1 cellular context compared by ENCODE assay signal in the genomic region with DNA sequence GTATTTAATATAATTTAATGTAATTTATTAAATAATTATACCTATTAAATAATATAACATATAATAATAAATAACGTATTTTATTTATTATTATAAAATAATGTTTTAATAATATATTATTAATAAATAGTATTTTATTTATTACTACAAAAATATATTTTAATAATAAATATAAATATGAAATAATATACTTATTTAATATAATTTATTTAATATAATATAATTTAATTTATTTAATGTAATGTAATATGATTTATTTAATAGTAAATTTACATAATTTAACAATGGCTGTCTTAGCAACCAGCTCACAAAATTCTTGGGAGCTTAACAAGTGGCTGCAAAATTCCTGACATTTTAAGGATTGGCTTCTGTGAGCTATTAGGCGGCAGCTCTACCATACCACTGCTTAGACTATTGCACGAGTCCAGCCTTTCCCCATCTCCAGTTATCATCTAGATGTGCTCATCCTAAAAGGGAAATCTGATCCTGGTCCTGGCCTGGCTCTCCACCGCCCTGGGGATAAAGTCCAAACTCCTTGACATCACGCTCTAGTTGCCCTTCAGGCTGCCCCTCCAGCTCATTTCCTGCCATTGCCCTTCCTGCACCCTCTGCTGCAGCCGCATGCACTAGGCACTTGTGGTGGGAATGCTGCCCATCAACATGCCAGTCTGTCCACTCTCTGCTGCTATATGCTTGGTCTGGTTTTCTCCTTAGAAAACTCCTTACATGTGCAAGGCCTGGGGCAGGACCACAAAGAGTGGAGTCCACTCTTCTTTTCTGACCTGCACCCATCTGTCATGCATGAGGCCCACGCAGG.
TF ChIP-seq lines count a peak whose summit lies in the region.

No MANE protein-coding gene starts in this region.

TF ChIP-seq in HepG2, 621 proteins besides CTCF, POLR2A, EP300 and RAD21 (continued from another document and continues in another):
- TF ChIP-seq, protein P1, sequence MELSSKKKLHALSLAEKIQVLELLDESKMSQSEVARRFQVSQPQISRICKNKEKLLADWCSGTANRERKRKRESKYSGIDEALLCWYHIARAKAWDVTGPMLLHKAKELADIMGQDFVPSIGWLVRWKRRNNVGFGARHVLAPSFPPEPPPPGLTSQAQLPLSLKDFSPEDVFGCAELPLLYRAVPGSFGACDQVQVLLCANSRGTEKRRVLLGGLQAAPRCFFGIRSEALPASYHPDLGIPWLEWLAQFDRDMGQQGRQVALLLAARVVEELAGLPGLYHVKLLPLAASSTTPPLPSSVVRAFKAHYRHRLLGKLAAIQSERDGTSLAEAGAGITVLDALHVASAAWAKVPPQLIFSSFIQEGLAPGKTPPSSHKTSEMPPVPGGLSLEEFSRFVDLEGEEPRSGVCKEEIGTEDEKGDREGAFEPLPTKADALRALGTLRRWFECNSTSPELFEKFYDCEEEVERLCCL (CRISPR knock-in tag; IDR thresholded peaks at IDR 0.05; ENCODE audit: borderline replicate concordance), result no peak
- TF ChIP-seq POLR2G (IDR thresholded peaks at IDR 0.05; ENCODE audit: low read depth, low read length) (no peak), MXI1 (IDR thresholded peaks at IDR 0.05; ENCODE audit: borderline replicate concordance, low read depth, low read length) (no peak), GZF1 (CRISPR knock-in tag; IDR thresholded peaks at IDR 0.05) (no peak), ARHGAP35 (CRISPR knock-in tag; IDR thresholded peaks at IDR 0.05; ENCODE audit: borderline replicate concordance) (no peak), ZNF350 (CRISPR knock-in tag; IDR thresholded peaks at IDR 0.05; ENCODE audit: borderline replicate concordance, low read depth) (peak; percentile 68), TMF1 (CRISPR knock-in tag; IDR thresholded peaks at IDR 0.05; ENCODE audit: low read depth) (no peak), TCF7 (IDR thresholded peaks at IDR 0.05; ENCODE audit: low read depth) (no peak), ZSCAN25 (CRISPR knock-in tag; IDR thresholded peaks at IDR 0.05) (peak; percentile 13; the same call in 1 of the 2 replicates), PRMT3 (CRISPR knock-in tag; IDR thresholded peaks at IDR 0.05; ENCODE audit: borderline replicate concordance, low read depth) (no peak), ZNF263 (CRISPR knock-in tag; IDR thresholded peaks at IDR 0.05) (no peak), ZNF891 (CRISPR knock-in tag; IDR thresholded peaks at IDR 0.05) (no peak), HNRNPK (IDR thresholded peaks at IDR 0.05; ENCODE audit: low read depth, low read length, poor library complexity, severe bottlenecking) (no peak), RFX5 (IDR thresholded peaks at IDR 0.05; ENCODE audit: low read depth, low read length) (no peak), ZNF3 (CRISPR knock-in tag; IDR thresholded peaks at IDR 0.05) (no peak), MTF1 (CRISPR knock-in tag; IDR thresholded peaks at IDR 0.05) (no peak), STAT5B (CRISPR knock-in tag; IDR thresholded peaks at IDR 0.05) (no peak), HNRNPH1 (optimal IDR thresholded peaks at IDR 0.05; ENCODE audit: low read depth, low read length) (no peak), HDAC1 (CRISPR knock-in tag; IDR thresholded peaks at IDR 0.05) (peak; percentile 53; the same call in 1 of the 2 replicates), KLF11 (CRISPR knock-in tag; IDR thresholded peaks at IDR 0.05) (no peak), ZNF251 (CRISPR knock-in tag; IDR thresholded peaks at IDR 0.05) (no peak), ZKSCAN5 (CRISPR knock-in tag; IDR thresholded peaks at IDR 0.05) (no peak), PHF20 (CRISPR knock-in tag; IDR thresholded peaks at IDR 0.05) (no peak), FLYWCH1 (CRISPR knock-in tag; IDR thresholded peaks at IDR 0.05) (no peak), HMG20B (CRISPR knock-in tag; conservative IDR thresholded peaks at IDR 0.05) (no peak), MZF1 (CRISPR knock-in tag; IDR thresholded peaks at IDR 0.05; ENCODE audit: borderline replicate concordance) (no peak), SPEN (CRISPR knock-in tag; IDR thresholded peaks at IDR 0.05; ENCODE audit: low read depth) (peak; percentile 40; the same call in 1 of the 2 replicates), ADNP (CRISPR knock-in tag; IDR thresholded peaks at IDR 0.05) (no peak), KAT8 (CRISPR knock-in tag; IDR thresholded peaks at IDR 0.05) (peak; percentile 44; the same call in 1 of the 2 replicates), RXRB (CRISPR knock-in tag; IDR thresholded peaks at IDR 0.05; ENCODE audit: borderline replicate concordance) (peak; percentile 37; the same call in 1 of the 2 replicates)
- TF ChIP-seq, protein P2, sequence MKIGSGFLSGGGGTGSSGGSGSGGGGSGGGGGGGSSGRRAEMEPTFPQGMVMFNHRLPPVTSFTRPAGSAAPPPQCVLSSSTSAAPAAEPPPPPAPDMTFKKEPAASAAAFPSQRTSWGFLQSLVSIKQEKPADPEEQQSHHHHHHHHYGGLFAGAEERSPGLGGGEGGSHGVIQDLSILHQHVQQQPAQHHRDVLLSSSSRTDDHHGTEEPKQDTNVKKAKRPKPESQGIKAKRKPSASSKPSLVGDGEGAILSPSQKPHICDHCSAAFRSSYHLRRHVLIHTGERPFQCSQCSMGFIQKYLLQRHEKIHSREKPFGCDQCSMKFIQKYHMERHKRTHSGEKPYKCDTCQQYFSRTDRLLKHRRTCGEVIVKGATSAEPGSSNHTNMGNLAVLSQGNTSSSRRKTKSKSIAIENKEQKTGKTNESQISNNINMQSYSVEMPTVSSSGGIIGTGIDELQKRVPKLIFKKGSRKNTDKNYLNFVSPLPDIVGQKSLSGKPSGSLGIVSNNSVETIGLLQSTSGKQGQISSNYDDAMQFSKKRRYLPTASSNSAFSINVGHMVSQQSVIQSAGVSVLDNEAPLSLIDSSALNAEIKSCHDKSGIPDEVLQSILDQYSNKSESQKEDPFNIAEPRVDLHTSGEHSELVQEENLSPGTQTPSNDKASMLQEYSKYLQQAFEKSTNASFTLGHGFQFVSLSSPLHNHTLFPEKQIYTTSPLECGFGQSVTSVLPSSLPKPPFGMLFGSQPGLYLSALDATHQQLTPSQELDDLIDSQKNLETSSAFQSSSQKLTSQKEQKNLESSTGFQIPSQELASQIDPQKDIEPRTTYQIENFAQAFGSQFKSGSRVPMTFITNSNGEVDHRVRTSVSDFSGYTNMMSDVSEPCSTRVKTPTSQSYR (CRISPR knock-in tag; IDR thresholded peaks at IDR 0.05; ENCODE audit: borderline replicate concordance), result no peak
- TF ChIP-seq, protein P3, sequence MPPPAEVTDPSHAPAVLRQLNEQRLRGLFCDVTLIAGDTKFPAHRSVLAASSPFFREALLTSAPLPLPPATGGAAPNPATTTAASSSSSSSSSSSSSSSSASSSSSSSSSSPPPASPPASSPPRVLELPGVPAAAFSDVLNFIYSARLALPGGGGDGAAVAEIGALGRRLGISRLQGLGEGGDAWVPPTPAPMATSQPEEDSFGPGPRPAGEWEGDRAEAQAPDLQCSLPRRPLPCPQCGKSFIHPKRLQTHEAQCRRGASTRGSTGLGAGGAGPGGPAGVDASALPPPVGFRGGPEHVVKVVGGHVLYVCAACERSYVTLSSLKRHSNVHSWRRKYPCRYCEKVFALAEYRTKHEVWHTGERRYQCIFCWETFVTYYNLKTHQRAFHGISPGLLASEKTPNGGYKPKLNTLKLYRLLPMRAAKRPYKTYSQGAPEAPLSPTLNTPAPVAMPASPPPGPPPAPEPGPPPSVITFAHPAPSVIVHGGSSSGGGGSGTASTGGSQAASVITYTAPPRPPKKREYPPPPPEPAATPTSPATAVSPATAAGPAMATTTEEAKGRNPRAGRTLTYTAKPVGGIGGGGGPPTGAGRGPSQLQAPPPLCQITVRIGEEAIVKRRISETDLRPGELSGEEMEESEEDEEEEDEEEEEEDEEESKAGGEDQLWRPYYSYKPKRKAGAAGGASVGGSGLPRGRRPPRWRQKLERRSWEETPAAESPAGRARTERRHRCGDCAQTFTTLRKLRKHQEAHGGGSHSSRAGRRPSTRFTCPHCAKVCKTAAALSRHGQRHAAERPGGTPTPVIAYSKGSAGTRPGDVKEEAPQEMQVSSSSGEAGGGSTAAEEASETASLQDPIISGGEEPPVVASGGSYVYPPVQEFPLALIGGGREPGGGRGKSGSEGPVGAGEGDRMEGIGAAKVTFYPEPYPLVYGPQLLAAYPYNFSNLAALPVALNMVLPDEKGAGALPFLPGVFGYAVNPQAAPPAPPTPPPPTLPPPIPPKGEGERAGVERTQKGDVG (CRISPR knock-in tag; IDR thresholded peaks at IDR 0.05; ENCODE audit: borderline replicate concordance), result no peak
- TF ChIP-seq, protein P4, sequence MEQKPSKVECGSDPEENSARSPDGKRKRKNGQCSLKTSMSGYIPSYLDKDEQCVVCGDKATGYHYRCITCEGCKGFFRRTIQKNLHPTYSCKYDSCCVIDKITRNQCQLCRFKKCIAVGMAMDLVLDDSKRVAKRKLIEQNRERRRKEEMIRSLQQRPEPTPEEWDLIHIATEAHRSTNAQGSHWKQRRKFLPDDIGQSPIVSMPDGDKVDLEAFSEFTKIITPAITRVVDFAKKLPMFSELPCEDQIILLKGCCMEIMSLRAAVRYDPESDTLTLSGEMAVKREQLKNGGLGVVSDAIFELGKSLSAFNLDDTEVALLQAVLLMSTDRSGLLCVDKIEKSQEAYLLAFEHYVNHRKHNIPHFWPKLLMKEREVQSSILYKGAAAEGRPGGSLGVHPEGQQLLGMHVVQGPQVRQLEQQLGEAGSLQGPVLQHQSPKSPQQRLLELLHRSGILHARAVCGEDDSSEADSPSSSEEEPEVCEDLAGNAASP (CRISPR knock-in tag; IDR thresholded peaks at IDR 0.05; ENCODE audit: borderline replicate concordance), result no peak
- TF ChIP-seq, protein P5, sequence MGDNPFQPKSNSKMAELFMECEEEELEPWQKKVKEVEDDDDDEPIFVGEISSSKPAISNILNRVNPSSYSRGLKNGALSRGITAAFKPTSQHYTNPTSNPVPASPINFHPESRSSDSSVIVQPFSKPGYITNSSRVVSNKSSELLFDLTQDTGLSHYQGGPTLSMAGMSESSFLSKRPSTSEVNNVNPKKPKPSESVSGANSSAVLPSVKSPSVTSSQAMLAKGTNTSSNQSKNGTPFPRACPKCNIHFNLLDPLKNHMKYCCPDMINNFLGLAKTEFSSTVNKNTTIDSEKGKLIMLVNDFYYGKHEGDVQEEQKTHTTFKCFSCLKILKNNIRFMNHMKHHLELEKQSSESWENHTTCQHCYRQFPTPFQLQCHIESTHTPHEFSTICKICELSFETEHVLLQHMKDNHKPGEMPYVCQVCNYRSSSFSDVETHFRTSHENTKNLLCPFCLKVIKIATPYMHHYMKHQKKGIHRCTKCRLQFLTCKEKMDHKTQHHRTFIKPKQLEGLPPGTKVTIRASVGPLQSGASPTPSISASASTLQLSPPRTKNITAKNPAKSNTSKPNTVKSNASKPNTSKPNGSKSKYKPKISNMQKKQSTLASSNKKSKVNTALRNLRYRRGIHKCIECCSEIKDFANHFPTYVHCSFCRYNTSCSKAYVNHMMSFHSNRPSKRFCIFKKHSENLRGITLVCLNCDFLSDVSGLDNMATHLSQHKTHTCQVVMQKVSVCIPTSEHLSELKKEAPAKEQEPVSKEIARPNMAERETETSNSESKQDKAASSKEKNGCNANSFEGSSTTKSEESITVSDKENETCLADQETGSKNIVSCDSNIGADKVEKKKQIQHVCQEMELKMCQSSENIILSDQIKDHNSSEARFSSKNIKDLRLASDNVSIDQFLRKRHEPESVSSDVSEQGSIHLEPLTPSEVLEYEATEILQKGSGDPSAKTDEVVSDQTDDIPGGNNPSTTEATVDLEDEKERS (CRISPR knock-in tag; IDR thresholded peaks at IDR 0.05), result no peak
- TF ChIP-seq, protein P6, sequence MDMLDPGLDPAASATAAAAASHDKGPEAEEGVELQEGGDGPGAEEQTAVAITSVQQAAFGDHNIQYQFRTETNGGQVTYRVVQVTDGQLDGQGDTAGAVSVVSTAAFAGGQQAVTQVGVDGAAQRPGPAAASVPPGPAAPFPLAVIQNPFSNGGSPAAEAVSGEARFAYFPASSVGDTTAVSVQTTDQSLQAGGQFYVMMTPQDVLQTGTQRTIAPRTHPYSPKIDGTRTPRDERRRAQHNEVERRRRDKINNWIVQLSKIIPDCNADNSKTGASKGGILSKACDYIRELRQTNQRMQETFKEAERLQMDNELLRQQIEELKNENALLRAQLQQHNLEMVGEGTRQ (IDR thresholded peaks at IDR 0.05; ENCODE audit: low read depth, low read length), result no peak
- TF ChIP-seq, protein P6 (CRISPR knock-in tag; IDR thresholded peaks at IDR 0.05; ENCODE audit: borderline replicate concordance), result no peak
- TF ChIP-seq, protein P7, sequence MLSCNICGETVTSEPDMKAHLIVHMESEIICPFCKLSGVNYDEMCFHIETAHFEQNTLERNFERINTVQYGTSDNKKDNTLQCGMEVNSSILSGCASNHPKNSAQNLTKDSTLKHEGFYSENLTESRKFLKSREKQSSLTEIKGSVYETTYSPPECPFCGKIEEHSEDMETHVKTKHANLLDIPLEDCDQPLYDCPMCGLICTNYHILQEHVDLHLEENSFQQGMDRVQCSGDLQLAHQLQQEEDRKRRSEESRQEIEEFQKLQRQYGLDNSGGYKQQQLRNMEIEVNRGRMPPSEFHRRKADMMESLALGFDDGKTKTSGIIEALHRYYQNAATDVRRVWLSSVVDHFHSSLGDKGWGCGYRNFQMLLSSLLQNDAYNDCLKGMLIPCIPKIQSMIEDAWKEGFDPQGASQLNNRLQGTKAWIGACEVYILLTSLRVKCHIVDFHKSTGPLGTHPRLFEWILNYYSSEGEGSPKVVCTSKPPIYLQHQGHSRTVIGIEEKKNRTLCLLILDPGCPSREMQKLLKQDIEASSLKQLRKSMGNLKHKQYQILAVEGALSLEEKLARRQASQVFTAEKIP (CRISPR knock-in tag; IDR thresholded peaks at IDR 0.05; ENCODE audit: borderline replicate concordance), result no peak
- TF ChIP-seq, protein P8, sequence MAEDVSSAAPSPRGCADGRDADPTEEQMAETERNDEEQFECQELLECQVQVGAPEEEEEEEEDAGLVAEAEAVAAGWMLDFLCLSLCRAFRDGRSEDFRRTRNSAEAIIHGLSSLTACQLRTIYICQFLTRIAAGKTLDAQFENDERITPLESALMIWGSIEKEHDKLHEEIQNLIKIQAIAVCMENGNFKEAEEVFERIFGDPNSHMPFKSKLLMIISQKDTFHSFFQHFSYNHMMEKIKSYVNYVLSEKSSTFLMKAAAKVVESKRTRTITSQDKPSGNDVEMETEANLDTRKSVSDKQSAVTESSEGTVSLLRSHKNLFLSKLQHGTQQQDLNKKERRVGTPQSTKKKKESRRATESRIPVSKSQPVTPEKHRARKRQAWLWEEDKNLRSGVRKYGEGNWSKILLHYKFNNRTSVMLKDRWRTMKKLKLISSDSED (CRISPR knock-in tag; IDR thresholded peaks at IDR 0.05), result 0 out of 2 replicates have a peak, but pooled peaks have one; percentile 27
- TF ChIP-seq, protein P9, sequence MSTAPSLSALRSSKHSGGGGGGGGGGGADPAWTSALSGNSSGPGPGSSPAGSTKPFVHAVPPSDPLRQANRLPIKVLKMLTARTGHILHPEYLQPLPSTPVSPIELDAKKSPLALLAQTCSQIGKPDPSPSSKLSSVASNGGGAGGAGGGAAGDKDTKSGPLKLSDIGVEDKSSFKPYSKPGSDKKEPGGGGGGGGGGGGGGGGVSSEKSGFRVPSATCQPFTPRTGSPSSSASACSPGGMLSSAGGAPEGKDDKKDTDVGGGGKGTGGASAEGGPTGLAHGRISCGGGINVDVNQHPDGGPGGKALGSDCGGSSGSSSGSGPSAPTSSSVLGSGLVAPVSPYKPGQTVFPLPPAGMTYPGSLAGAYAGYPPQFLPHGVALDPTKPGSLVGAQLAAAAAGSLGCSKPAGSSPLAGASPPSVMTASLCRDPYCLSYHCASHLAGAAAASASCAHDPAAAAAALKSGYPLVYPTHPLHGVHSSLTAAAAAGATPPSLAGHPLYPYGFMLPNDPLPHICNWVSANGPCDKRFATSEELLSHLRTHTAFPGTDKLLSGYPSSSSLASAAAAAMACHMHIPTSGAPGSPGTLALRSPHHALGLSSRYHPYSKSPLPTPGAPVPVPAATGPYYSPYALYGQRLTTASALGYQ (CRISPR knock-in tag; IDR thresholded peaks at IDR 0.05), result no peak
